28 cellular contexts compared by ENCODE assay signal in the genomic region with DNA sequence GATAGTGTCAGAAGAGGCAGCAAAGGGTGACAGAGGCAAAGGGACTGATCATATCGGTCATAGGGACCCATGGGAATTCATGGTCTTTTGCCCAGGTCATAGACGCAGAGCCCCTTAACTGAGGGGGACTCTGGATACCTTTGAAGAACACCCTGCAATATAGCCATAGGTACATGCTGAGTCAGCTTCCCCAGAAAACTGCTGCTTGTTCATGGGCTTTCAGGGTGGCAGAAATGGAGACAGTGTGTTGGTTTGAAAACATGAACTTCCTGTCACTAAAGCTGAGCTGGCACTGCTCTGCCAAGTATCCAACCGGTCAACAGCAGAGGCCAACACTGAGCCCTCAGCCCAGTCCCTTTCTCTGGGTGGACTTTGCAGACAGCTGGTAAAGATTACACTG.
"Had no signal": no experiment of that assay in that cellular context is flagged by ENCODE, and none has a peak within 500 bp of the region (broad histone marks: within the 10 kb centered on the region; RNA-seq: fewer than 3 reads in every experiment).

No MANE protein-coding gene starts in this region.

- H3K27ac ChIP-seq: left lung, lower lobe of right lung, ovary, right atrium auricular region, skin epidermis, stomach, testis, thyroid gland, transverse colon, upper lobe of right lung had no signal

- H3K9me3 ChIP-seq: mucosa of descending colon, ovary, testis, thyroid gland, transverse colon, upper lobe of right lung had no signal

- ATAC-seq: left colon; left lung; lower lobe of right lung; mucosa of descending colon; naive thymus-derived CD4-positive, alpha-beta T cell; natural killer cell treated with Interleukin-12 subunit alpha and Interleukin-12 subunit beta and Interleukin-15 and Interleukin-18, amount 100 ng/mL, for 72 hours; sciatic nerve; stimulated activated naive B cell treated with anti-CD40 and anti-IgM and Interleukin-4, amounts not matched to agents 10 μg/mL and 1 μg/mL and 100 μg/mL, for 72 hours; stimulated activated naive CD8-positive, alpha-beta T cell treated with anti-CD3 and anti-CD28 coated beads, Interleukin-15, Interleukin-2, amounts not matched to agents 100 U/mL and 50 U/mL, for 24 hours; upper lobe of right lung had no signal

- FAIRE-seq: islet of Langerhans, kidney, urothelium cell line had no signal

- H3K36me3 ChIP-seq: left lung, lower lobe of right lung, ovary, right atrium auricular region, stomach, thyroid gland, transverse colon, upper lobe of right lung had no signal

- H3K4me1 ChIP-seq: left lung, lower lobe of right lung, right atrium auricular region, stomach, testis, thyroid gland, transverse colon, upper lobe of right lung had no signal

- H3K27me3 ChIP-seq: left lung, ovary, right atrium auricular region, stomach, testis, thyroid gland, transverse colon, upper lobe of right lung had no signal

- H3K4me3 ChIP-seq: left lung, lower lobe of right lung, mucosa of descending colon, ovary, right atrium auricular region, skin epidermis, stomach, testis, thyroid gland, transverse colon, upper lobe of right lung had no signal

- DNase-seq: hypothalamus; immature natural killer cell; kidney; left colon; left lung; lower lobe of right lung; mesendoderm; midbrain; mucosa of descending colon; naive thymus-derived CD4-positive, alpha-beta T cell; ovary; stimulated activated CD4-positive, alpha-beta T cell treated with anti-CD3 and anti-CD28 coated beads, Interleukin-12 subunit alpha, Interleukin-12 subunit beta, amount 100 ng/mL, for 4 hours; stimulated activated CD4-positive, alpha-beta T cell treated with anti-CD3 and anti-CD28 coated beads, Interleukin-15, amount 100 ng/mL, for 24 hours; stimulated activated CD4-positive, alpha-beta T cell treated with anti-CD3 and anti-CD28 coated beads, Interleukin-2, amount 100 ng/mL, for 24 hours; stimulated activated CD4-positive, alpha-beta T cell treated with anti-CD3 and anti-CD28 coated beads, Interleukin-4, amount 100 ng/mL, for 1 hour; stimulated activated naive B cell treated with anti-CD40 and anti-IgM and Interleukin-4, amounts not matched to agents 10 μg/mL and 1 μg/mL and 100 μg/mL, for 72 hours; stimulated activated naive CD8-positive, alpha-beta T cell treated with anti-CD3 and anti-CD28 coated beads, Interleukin-15, Interleukin-2, amounts not matched to agents 100 U/mL and 50 U/mL, for 24 hours; stomach; testis; thyroid gland; transverse colon; upper lobe of right lung had no signal
